In the genomic region with DNA sequence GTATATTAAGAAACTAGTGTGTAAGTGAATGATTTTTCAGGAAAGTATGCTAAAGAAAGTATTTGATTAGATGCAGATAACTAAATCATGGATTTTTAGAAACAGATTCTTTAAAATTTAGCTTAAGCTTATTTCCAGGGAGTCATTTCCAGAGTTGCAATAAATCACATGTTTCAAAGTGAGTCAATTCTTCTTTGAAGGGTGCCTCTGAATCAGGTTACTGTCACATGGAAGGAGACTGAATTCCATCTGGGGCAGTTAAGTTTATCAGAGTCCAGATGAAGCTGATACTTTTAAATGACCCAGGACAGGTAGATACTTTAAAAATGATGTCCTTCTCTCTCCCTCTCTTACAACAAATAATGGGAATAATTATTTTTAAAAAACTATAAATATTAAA, we compare ENCODE assay signal across 1 cellular context.
TF ChIP-seq lines count a peak whose summit lies in the region.

No MANE protein-coding gene starts in this region.

TF ChIP-seq in HCT116, 20 proteins besides CTCF, POLR2A, EP300 and RAD21 (continued from another document):
- TF ChIP-seq EZH2phosphoT487 (IDR thresholded peaks at IDR 0.05; ENCODE audit: borderline replicate concordance) (no peak), FOSL1 (IDR thresholded peaks at IDR 0.05; ENCODE audit: low read depth) (no peak)
